In genomic region chr14:68983210-68983609, GRCh38 we compare ENCODE assay signal across 18 cellular contexts. TPM values are rescaled to one million over a fixed set of nuclear protein-coding genes. Genes with fewer than 3 reads are reported as not detected.
DNase-seq lines count a peak whose midpoint lies in the region; ATAC-seq, FAIRE-seq and TF ChIP-seq lines count a peak whose summit lies in the region.
"Had no signal": no experiment of that assay in that cellular context is flagged by ENCODE, and none has a peak within 500 bp of the region (broad histone marks: within the 10 kb centered on the region; RNA-seq: fewer than 3 reads in every experiment).

No MANE protein-coding gene starts in this region.

- DNase-seq in GM23248, result peak; percentile 49
- DNase-seq in adipocyte (ENCODE audit: low read depth), result no peak
- no peak for DNase-seq in fibroblast of lung (ENCODE audit: low read depth in 2 of 2)
- no peak for DNase-seq in tibial artery
- DNase-seq in urothelium cell line (ENCODE audit: low spot score), result no peak
- DNase-seq: DMS 273 treated with DMSO at 0.1 percent for 48 hours, DND-41, KG1, MV-4-11, NCI-H187, NCI-H345, NCI-H524 treated with DMSO at 0.1 percent for 48 hours, PC-3, SIG-M5 had no signal

- WGBS in GM23248 (ENCODE audit: low coverage in 1 of 2, low lambda C conversion rate in 2 of 2, missing lambda C conversion rate in 2 of 2), 2 experiments, result 88 to 93% methylated on average over 3 of the region's 3 CpGs

- H3K9me3 ChIP-seq in GM23248 (ENCODE audit: low read depth) (no peaks in the 10 kb centered on the region), adipocyte (ENCODE audit: control insufficient read depth, low read length) (no peaks in the 10 kb centered on the region), fibroblast of lung (ENCODE audit: control insufficient read depth, insufficient read depth, low read depth, low read length) (no peaks in the 10 kb centered on the region), tibial artery (no peaks in the 10 kb centered on the region)

- H3K9ac ChIP-seq in GM23248, result peak overlapping the region; percentile 30
- H3K9ac ChIP-seq in adipocyte (ENCODE audit: low read length), result peak overlapping the region; percentile 17
- no peak overlapping the region for H3K9ac ChIP-seq in fibroblast of lung (ENCODE audit: insufficient read depth, low read length)

- H3K9me2 ChIP-seq in GM23248 (ENCODE audit: insufficient read depth), result no peaks in the 10 kb centered on the region

- peak overlapping the region; percentile 91 for H3K27ac ChIP-seq in GM23248
- H3K27ac ChIP-seq in fibroblast of lung (ENCODE audit: insufficient read depth, low read length), result peak overlapping the region; percentile 22
- H3K27ac ChIP-seq in tibial artery, result peak overlapping the region; percentile 55 to 100
- H3K27ac ChIP-seq: RWPE1 had no signal

- FAIRE-seq in urothelium cell line (lab: Jason Lieb, UNC), result no peak
- FAIRE-seq: G401.6 had no signal

- intact Hi-C loops in tibial artery (cut with DNase I; ENCODE audit: low total_unique reads), result no loop called here

- H3K36me3 ChIP-seq in GM23248 (ENCODE audit: low read depth) (no peaks in the 10 kb centered on the region), adipocyte (ENCODE audit: control insufficient read depth, insufficient read depth, low read length, severe bottlenecking) (no peaks in the 10 kb centered on the region), fibroblast of lung (ENCODE audit: control insufficient read depth, insufficient read depth, low read length) (no peaks in the 10 kb centered on the region), tibial artery (peaks cover 0 to 7% (median 0%) of the 10 kb centered on the region in 3 donors)

- in situ Hi-C loops in GM23248 (cut with MboI), result no loop called here

- peak overlapping the region; percentile 49 for H3K4me2 ChIP-seq in GM23248 (ENCODE audit: unreplicated experiment)
- H3K4me2 ChIP-seq in fibroblast of lung (ENCODE audit: extremely low read depth, insufficient read depth, low read length), result no peak overlapping the region

- H3F3A ChIP-seq in GM23248 (ENCODE audit: insufficient read depth), result peaks cover 41% of the 10 kb centered on the region

- H3K4me3 ChIP-seq in GM23248 (no peak overlapping the region), adipocyte (ENCODE audit: low read length) (peak overlapping the region; percentile 33), fibroblast of lung (replicated peaks in 1 of 4; ENCODE audit: control extremely low read depth in 1 of 4, insufficient read depth in 1 of 4, low read depth in 3 of 4, low read length in 4 of 4) (no peak overlapping the region), tibial artery (no peak overlapping the region)

- ATAC-seq in GM21529 (IDR thresholded peaks at IDR 0.05; ENCODE audit: unreplicated experiment) (no peak), GM18907 (IDR thresholded peaks at IDR 0.05; ENCODE audit: unreplicated experiment) (no peak)
- ATAC-seq: PC-3 had no signal

- no peaks in the 10 kb centered on the region for H4K20me1 ChIP-seq in GM23248 (ENCODE audit: insufficient read depth)
- no peaks in the 10 kb centered on the region for H4K20me1 ChIP-seq in fibroblast of lung (ENCODE audit: control insufficient read depth, extremely low read depth, insufficient read depth, low read length)

- peaks cover 34% of the 10 kb centered on the region for H3K4me1 ChIP-seq in GM23248 (ENCODE audit: insufficient read depth)
- peaks cover 31% of the 10 kb centered on the region for H3K4me1 ChIP-seq in adipocyte (ENCODE audit: control insufficient read depth, insufficient read depth, low read length)
- peaks cover 26% of the 10 kb centered on the region for H3K4me1 ChIP-seq in fibroblast of lung (ENCODE audit: control insufficient read depth, extremely low read depth, insufficient read depth, low read length)
- H3K4me1 ChIP-seq in tibial artery, result peaks cover 0 to 38% (median 31%) of the 10 kb centered on the region in 4 donors

- H3K79me2 ChIP-seq in GM23248 (ENCODE audit: insufficient read depth) (peaks cover 15% of the 10 kb centered on the region), fibroblast of lung (ENCODE audit: control insufficient read depth, insufficient read depth, low read length) (peaks cover 8% of the 10 kb centered on the region)

- H2AFZ ChIP-seq in GM23248 (no peak overlapping the region), fibroblast of lung (ENCODE audit: low read length) (no peak overlapping the region)

- H3K27me3 ChIP-seq in GM23248 (replicated peaks; ENCODE audit: insufficient read depth), result no peaks in the 10 kb centered on the region
- no peaks in the 10 kb centered on the region for H3K27me3 ChIP-seq in adipocyte (replicated peaks; ENCODE audit: control insufficient read depth, insufficient read depth, low read length)
- no peaks in the 10 kb centered on the region for H3K27me3 ChIP-seq in fibroblast of lung (ENCODE audit: control insufficient read depth, insufficient read depth, low read length)
- H3K27me3 ChIP-seq in tibial artery, result no peaks in the 10 kb centered on the region

- TF ChIP-seq CTCF in fibroblast of lung (conservative IDR thresholded peaks at IDR 0.05 in 1 of 2, IDR thresholded peaks at IDR 0.05 in 1 of 2; ENCODE audit: low read depth in 1 of 2, low read length in 2 of 2) (no peak), tibial artery (IDR thresholded peaks at IDR 0.05) (no peak)

RNA-seq across cellular contexts. Expression of gene ACTN1, which starts 4.1 kb away (rescaled TPM):
- total RNA-seq in GM23248 (2014; rRNA removed; shearing (Covaris generic)), result 403 and 414 TPM in 2 replicates
- polyA plus RNA-seq in GM23248 (2016; fragmentation: Nextera tagmentation; extraction: Ambion mirVana) (593 and 597 TPM in 2 replicates), fibroblast of lung (578 and 729 TPM in 2 replicates)
- 178 and 254 TPM in 2 replicates for total RNA-seq in fibroblast of lung
- polyA plus RNA-seq in fibroblast of lung (2012), result 491 and 638 TPM in 2 replicates
- 1,123 and 1,490 TPM in 2 replicates for polyA minus RNA-seq in fibroblast of lung (ENCODE audit: low replicate concordance)

Comparison
In these comparisons a context has a peak if more than half of its experiments do, and no peak if none do; other contexts are left out.
1. H3K27ac ChIP-seq: peak in every context shown above with its lines; median percentile 91 in GM23248; 78 in tibial artery; 22 in fibroblast of lung.